ENCODE assay signal across 3 cellular contexts in the genomic region with DNA sequence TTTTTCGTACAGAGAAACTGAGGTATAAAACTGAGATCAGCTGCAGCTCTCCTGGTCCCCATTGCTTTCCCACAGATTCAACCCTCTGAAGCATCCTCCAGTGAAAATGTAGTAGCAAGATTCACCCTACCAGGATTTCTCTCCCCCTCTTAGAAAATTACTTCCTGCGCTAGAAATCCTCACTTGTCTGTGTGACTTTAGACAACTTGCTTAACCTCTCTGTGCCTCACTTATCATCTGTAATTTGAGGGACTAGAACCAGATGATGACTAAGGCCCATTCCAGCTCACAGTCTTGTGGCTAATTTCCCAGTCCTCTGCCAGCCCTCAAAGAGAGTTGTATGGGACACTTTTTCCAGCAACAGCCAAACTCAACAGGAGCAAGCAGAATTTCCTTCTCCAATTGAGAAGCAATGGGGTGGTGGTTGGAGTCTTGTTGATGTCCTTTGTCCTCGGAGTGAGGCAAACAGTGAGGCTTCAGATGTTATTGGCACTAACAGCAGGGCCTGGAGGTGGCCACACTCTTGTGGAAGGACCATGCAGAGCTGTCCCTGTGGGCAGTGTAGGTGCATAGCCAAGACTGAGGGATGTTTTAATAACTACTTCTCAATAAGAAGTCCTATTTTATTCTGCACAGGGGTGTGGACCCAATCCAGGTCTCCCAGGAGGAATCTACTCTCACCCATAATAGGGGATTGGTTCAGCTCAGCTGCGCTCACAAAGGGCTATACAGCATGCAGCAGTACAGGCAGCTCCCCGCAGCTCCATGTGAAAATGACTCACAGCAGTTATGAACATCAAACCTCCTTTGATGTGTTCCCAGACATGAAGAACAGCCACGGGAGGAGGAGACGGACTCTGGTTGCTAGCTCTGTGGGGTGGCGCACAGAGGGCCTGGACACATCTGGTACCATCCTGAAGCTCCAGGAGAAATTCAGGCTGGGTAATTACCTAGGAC.
TF ChIP-seq lines count a peak whose summit lies in the region.

No MANE protein-coding gene starts in this region.

TF ChIP-seq in HepG2, 621 proteins besides CTCF, POLR2A, EP300 and RAD21 (continues in another document):
- TF ChIP-seq ATF7-NPFF (CRISPR knock-in tag; IDR thresholded peaks at IDR 0.05; ENCODE audit: low read depth): no peak
- 0 out of 2 replicates have a peak, but pooled peaks have one; percentile 41 for TF ChIP-seq ARID2 (CRISPR knock-in tag; IDR thresholded peaks at IDR 0.05; ENCODE audit: borderline replicate concordance)
- TF ChIP-seq ZNF253 (CRISPR knock-in tag; IDR thresholded peaks at IDR 0.05; ENCODE audit: borderline replicate concordance): no peak
- TF ChIP-seq ZNF510 (CRISPR knock-in tag; IDR thresholded peaks at IDR 0.05; ENCODE audit: low read depth): no peak
- peak; percentile 49 for TF ChIP-seq FOSL2 (CRISPR knock-in tag; IDR thresholded peaks at IDR 0.05)
- TF ChIP-seq ZFAT (CRISPR knock-in tag; conservative IDR thresholded peaks at IDR 0.05): no peak
- no peak for TF ChIP-seq ZNF34 (CRISPR knock-in tag; IDR thresholded peaks at IDR 0.05; ENCODE audit: borderline replicate concordance)
- TF ChIP-seq JDP2 (CRISPR knock-in tag; IDR thresholded peaks at IDR 0.05; ENCODE audit: borderline replicate concordance): no peak
- no peak for TF ChIP-seq TSC22D2 (CRISPR knock-in tag; IDR thresholded peaks at IDR 0.05; ENCODE audit: borderline replicate concordance)
- no peak for TF ChIP-seq ZNF772 (CRISPR knock-in tag; IDR thresholded peaks at IDR 0.05)
- no peak for TF ChIP-seq REPIN1 (CRISPR knock-in tag; IDR thresholded peaks at IDR 0.05; ENCODE audit: borderline replicate concordance, low read depth)
- TF ChIP-seq, protein P1, sequence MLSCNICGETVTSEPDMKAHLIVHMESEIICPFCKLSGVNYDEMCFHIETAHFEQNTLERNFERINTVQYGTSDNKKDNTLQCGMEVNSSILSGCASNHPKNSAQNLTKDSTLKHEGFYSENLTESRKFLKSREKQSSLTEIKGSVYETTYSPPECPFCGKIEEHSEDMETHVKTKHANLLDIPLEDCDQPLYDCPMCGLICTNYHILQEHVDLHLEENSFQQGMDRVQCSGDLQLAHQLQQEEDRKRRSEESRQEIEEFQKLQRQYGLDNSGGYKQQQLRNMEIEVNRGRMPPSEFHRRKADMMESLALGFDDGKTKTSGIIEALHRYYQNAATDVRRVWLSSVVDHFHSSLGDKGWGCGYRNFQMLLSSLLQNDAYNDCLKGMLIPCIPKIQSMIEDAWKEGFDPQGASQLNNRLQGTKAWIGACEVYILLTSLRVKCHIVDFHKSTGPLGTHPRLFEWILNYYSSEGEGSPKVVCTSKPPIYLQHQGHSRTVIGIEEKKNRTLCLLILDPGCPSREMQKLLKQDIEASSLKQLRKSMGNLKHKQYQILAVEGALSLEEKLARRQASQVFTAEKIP (CRISPR knock-in tag; IDR thresholded peaks at IDR 0.05; ENCODE audit: borderline replicate concordance): no peak
- peak; percentile 13; the same call in 1 of the 2 replicates for TF ChIP-seq ZNF768 (CRISPR knock-in tag; IDR thresholded peaks at IDR 0.05)
- no peak for TF ChIP-seq ZNF777 (CRISPR knock-in tag; IDR thresholded peaks at IDR 0.05)
- TF ChIP-seq TCF7 (IDR thresholded peaks at IDR 0.05; ENCODE audit: low read depth): peak; percentile 10; the same call in 1 of the 2 replicates
- no peak for TF ChIP-seq ZNF343 (CRISPR knock-in tag; IDR thresholded peaks at IDR 0.05)

TF ChIP-seq in K562, 482 proteins besides CTCF, POLR2A, EP300 and RAD21:
- TF ChIP-seq ZFP36 (IDR thresholded peaks at IDR 0.05; ENCODE audit: low read depth, low read length, partially characterized antibody): peak; percentile 55
- TF ChIP-seq, protein P2, sequence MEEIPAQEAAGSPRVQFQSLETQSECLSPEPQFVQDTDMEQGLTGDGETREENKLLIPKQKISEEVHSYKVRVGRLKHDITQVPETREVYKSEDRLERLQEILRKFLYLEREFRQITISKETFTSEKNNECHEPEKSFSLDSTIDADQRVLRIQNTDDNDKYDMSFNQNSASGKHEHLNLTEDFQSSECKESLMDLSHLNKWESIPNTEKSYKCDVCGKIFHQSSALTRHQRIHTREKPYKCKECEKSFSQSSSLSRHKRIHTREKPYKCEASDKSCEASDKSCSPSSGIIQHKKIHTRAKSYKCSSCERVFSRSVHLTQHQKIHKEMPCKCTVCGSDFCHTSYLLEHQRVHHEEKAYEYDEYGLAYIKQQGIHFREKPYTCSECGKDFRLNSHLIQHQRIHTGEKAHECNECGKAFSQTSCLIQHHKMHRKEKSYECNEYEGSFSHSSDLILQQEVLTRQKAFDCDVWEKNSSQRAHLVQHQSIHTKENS (CRISPR knock-in tag; IDR thresholded peaks at IDR 0.05): no peak
- TF ChIP-seq RBM25 (IDR thresholded peaks at IDR 0.05; ENCODE audit: low read depth, low read length, severe bottlenecking): peak; percentile 70

TF ChIP-seq in HEK293T, 16 proteins besides CTCF, POLR2A, EP300 and RAD21:
- TF ChIP-seq LEF1 (IDR thresholded peaks at IDR 0.05; ENCODE audit: borderline replicate concordance) (no peak), FOXA1 (IDR thresholded peaks at IDR 0.05) (no peak), TARDBP (IDR thresholded peaks at IDR 0.05) (no peak), FOXK2 (IDR thresholded peaks at IDR 0.05) (no peak), ARNT (IDR thresholded peaks at IDR 0.05) (no peak), BHLHE40 (IDR thresholded peaks at IDR 0.05; ENCODE audit: borderline replicate concordance) (no peak), NFRKB (IDR thresholded peaks at IDR 0.05) (no peak), ZNF384 (IDR thresholded peaks at IDR 0.05) (no peak), SUZ12 (IDR thresholded peaks at IDR 0.05) (no peak), HDGF (IDR thresholded peaks at IDR 0.05; ENCODE audit: borderline replicate concordance) (no peak), SP1 (IDR thresholded peaks at IDR 0.05) (no peak)
- TF ChIP-seq, protein P3, sequence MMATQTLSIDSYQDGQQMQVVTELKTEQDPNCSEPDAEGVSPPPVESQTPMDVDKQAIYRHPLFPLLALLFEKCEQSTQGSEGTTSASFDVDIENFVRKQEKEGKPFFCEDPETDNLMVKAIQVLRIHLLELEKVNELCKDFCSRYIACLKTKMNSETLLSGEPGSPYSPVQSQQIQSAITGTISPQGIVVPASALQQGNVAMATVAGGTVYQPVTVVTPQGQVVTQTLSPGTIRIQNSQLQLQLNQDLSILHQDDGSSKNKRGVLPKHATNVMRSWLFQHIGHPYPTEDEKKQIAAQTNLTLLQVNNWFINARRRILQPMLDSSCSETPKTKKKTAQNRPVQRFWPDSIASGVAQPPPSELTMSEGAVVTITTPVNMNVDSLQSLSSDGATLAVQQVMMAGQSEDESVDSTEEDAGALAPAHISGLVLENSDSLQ (IDR thresholded peaks at IDR 0.05): no peak
TF ChIP-seq in HEK293T: peak in this region for 0.
